Comparison of ENCODE assay signal across 16 cellular contexts in genomic region chr18:551404-552061, GRCh38.
DNase-seq lines count a peak whose midpoint lies in the region; ATAC-seq and TF ChIP-seq lines count a peak whose summit lies in the region.
"Had no signal": no experiment of that assay in that cellular context is flagged by ENCODE, and none has a peak within 500 bp of the region (broad histone marks: within the 10 kb centered on the region; RNA-seq: fewer than 3 reads in every experiment).

No MANE protein-coding gene starts in this region.

- H3K4me1 ChIP-seq in OCI-LY3 (ENCODE audit: low read length): peaks cover 19% of the 10 kb centered on the region
- H3K4me1 ChIP-seq: HAP-1, parathyroid adenoma, upper lobe of right lung had no signal

- peak overlapping the region; percentile 75 for H3K4me2 ChIP-seq in OCI-LY3 (ENCODE audit: low read length)

- ATAC-seq in GM18909 (IDR thresholded peaks at IDR 0.05; ENCODE audit: poor library complexity, unreplicated experiment) (peak; percentile 95), GM21576 (IDR thresholded peaks at IDR 0.05; ENCODE audit: unreplicated experiment) (peak; percentile 80), HG03045 (IDR thresholded peaks at IDR 0.05; ENCODE audit: unreplicated experiment) (peak; percentile 59), HG03565 (IDR thresholded peaks at IDR 0.05; ENCODE audit: unreplicated experiment) (no peak), HG03520 (IDR thresholded peaks at IDR 0.05; ENCODE audit: unreplicated experiment) (no peak)
- ATAC-seq: effector memory CD8-positive, alpha-beta T cell; upper lobe of right lung had no signal

- no peaks in the 10 kb centered on the region for H4K20me1 ChIP-seq in OCI-LY3 (ENCODE audit: insufficient read depth, low read length)

- H3K9ac ChIP-seq in OCI-LY3 (ENCODE audit: low read length): peak overlapping the region; percentile 45; the same call in 1 of the 2 replicates
- H3K9ac ChIP-seq: parathyroid adenoma had no signal

- H3K27me3 ChIP-seq in OCI-LY3 (ENCODE audit: low read depth, low read length): no peaks in the 10 kb centered on the region
- H3K27me3 ChIP-seq: upper lobe of right lung had no signal

- no peak for DNase-seq in effector CD8-positive, alpha-beta T cell (lab: John Stamatoyannopoulos, UW)
- DNase-seq in NCI-H524 treated with DMSO at 0.1 percent for 48 hours (lab: John Stamatoyannopoulos, UW): no peak
- DNase-seq: activated T-cell treated with anti-CD3 and anti-CD28 coated beads, Interleukin-2, amount 50 U/mL, for 48 hours; effector memory CD8-positive, alpha-beta T cell; NCI-H510A treated with DMSO at 0.1 percent for 48 hours; stimulated activated naive CD4-positive, alpha-beta T cell treated with Interleukin-2 at 50 U/mL for 16 hours; upper lobe of right lung had no signal

- TF ChIP-seq CTCF in OCI-LY3 (IDR thresholded peaks at IDR 0.05; ENCODE audit: low read depth, low read length): no peak

- peak overlapping the region; percentile 42 for H3K27ac ChIP-seq in OCI-LY3 (ENCODE audit: low read length)
- H3K27ac ChIP-seq: parathyroid adenoma, skin epidermis, upper lobe of right lung had no signal

- H3K9me3 ChIP-seq in OCI-LY3 (ENCODE audit: insufficient read depth, low read length): no peaks in the 10 kb centered on the region
- H3K9me3 ChIP-seq: HAP-1, upper lobe of right lung had no signal

- peak overlapping the region; percentile 32 for H3K4me3 ChIP-seq in OCI-LY3 (ENCODE audit: low read length)
- H3K4me3 ChIP-seq: HAP-1, skin epidermis, upper lobe of right lung had no signal

- no peaks in the 10 kb centered on the region for H3K36me3 ChIP-seq in OCI-LY3 (replicated peaks; ENCODE audit: low read depth, low read length)
- H3K36me3 ChIP-seq: HAP-1, upper lobe of right lung had no signal

- H3K79me2 ChIP-seq in OCI-LY3 (ENCODE audit: low read length): no peaks in the 10 kb centered on the region
- H3K79me2 ChIP-seq: parathyroid adenoma had no signal

- peak overlapping the region; percentile 93 for H2AFZ ChIP-seq in OCI-LY3 (ENCODE audit: low read depth, low read length)
- H2AFZ ChIP-seq: parathyroid adenoma had no signal

Comparison
In these comparisons a context has a peak if more than half of its experiments do, and no peak if none do; other contexts are left out.
1. ATAC-seq: peak in GM18909 (single experiment), GM21576 (single experiment) and HG03045 (single experiment); none in HG03565 (single experiment) and HG03520 (single experiment).